Comparison of ENCODE assay signal across 13 cellular contexts in genomic region chr22:49873228-49873940, GRCh38.
"Had no signal": no experiment of that assay in that cellular context is flagged by ENCODE, and none has a peak within 500 bp of the region (broad histone marks: within the 10 kb centered on the region; RNA-seq: fewer than 3 reads in every experiment).

No MANE protein-coding gene starts in this region.

- H3K27ac ChIP-seq: dorsolateral prefrontal cortex, gastroesophageal sphincter, lower lobe of right lung, right atrium auricular region, WERI-Rb-1 had no signal

- H3K9me3 Mint-ChIP-seq: activated T-helper 17 cell treated with anti-CD3 and anti-CD28 coated beads, Interleukin-2, amount 50 U/mL, for 72 hours had no signal

- H3K27ac Mint-ChIP-seq: activated CD4-positive, alpha-beta T cell treated with anti-CD3 and anti-CD28 coated beads for 36 hours; activated T-helper 17 cell treated with anti-CD3 and anti-CD28 coated beads, Interleukin-2, amount 50 U/mL, for 72 hours had no signal

- H3K4me2 ChIP-seq: smooth muscle cell had no signal

- H3K36me3 Mint-ChIP-seq: natural killer cell had no signal

- H3K4me3 ChIP-seq: dorsolateral prefrontal cortex, gastroesophageal sphincter, lower lobe of right lung, right atrium auricular region, smooth muscle cell had no signal

- H3K27me3 Mint-ChIP-seq: activated CD4-positive, alpha-beta T cell treated with anti-CD3 and anti-CD28 coated beads for 36 hours; activated T-helper 17 cell treated with anti-CD3 and anti-CD28 coated beads, Interleukin-2, amount 50 U/mL, for 72 hours had no signal

- ATAC-seq: activated CD4-positive, alpha-beta T cell treated with anti-CD3 and anti-CD28 coated beads for 36 hours; activated T-helper 17 cell treated with anti-CD3 and anti-CD28 coated beads, Interleukin-2, amount 50 U/mL, for 72 hours; gastroesophageal sphincter; left colon; lower lobe of right lung; natural killer cell had no signal

- H3K4me3 Mint-ChIP-seq: activated CD4-positive, alpha-beta T cell treated with anti-CD3 and anti-CD28 coated beads for 36 hours; activated T-helper 17 cell treated with anti-CD3 and anti-CD28 coated beads, Interleukin-2, amount 50 U/mL, for 72 hours; natural killer cell had no signal

- DNase-seq: activated CD4-positive, alpha-beta T cell treated with anti-CD3 and anti-CD28 coated beads for 36 hours; activated CD8-positive, alpha-beta memory T cell treated with anti-CD3 and anti-CD28 coated beads for 24 hours; activated naive CD4-positive, alpha-beta T cell treated with anti-CD3 and anti-CD28 coated beads, Interleukin-2, amount 50 U/mL, for 16 hours; left colon; lower lobe of right lung; natural killer cell; stimulated activated CD4-positive, alpha-beta T cell treated with anti-CD3 and anti-CD28 coated beads, Interleukin-4, amount 100 ng/mL, for 4 hours; WERI-Rb-1 had no signal

- H3K4me1 ChIP-seq: gastroesophageal sphincter, lower lobe of right lung, right atrium auricular region had no signal

- H3K36me3 ChIP-seq: lower lobe of right lung, right atrium auricular region had no signal

- H3K27me3 ChIP-seq: dorsolateral prefrontal cortex, gastroesophageal sphincter, right atrium auricular region had no signal
